11 cellular contexts compared by ENCODE assay signal in genomic region chr5:375336-375920, GRCh38. TPM values are rescaled to one million over a fixed set of nuclear protein-coding genes. Genes with fewer than 3 reads are reported as not detected.
DNase-seq lines count a peak whose midpoint lies in the region; ATAC-seq and TF ChIP-seq lines count a peak whose summit lies in the region.
"Had no signal": no experiment of that assay in that cellular context is flagged by ENCODE, and none has a peak within 500 bp of the region (broad histone marks: within the 10 kb centered on the region; RNA-seq: fewer than 3 reads in every experiment).

No MANE protein-coding gene starts in this region.

- H3K36me3 Mint-ChIP-seq in natural killer cell treated with Interleukin-12 subunit alpha and Interleukin-12 subunit beta and Interleukin-15 and Interleukin-18, amount 100 ng/mL, for 72 hours = no peaks in the 10 kb centered on the region
- H3K36me3 Mint-ChIP-seq in natural killer cell = no peaks in the 10 kb centered on the region
- H3K36me3 Mint-ChIP-seq: memory B cell had no signal

- no peak overlapping the region for H3K4me3 ChIP-seq in upper lobe of right lung

- TF ChIP-seq CTCF in natural killer cell (IDR thresholded peaks at IDR 0.05) (no peak), upper lobe of right lung (IDR thresholded peaks at IDR 0.05) (no peak)

- no peaks in the 10 kb centered on the region for H3K36me3 ChIP-seq in upper lobe of right lung

- H3K9me3 Mint-ChIP-seq in natural killer cell treated with Interleukin-12 subunit alpha and Interleukin-12 subunit beta and Interleukin-15 and Interleukin-18, amount 100 ng/mL, for 72 hours = no peaks in the 10 kb centered on the region
- H3K9me3 Mint-ChIP-seq in natural killer cell = no peaks in the 10 kb centered on the region
- H3K9me3 Mint-ChIP-seq: memory B cell had no signal

- peaks cover 26% of the 10 kb centered on the region for H3K4me1 ChIP-seq in upper lobe of right lung

- peak overlapping the region in 1 of 2 donors; percentile 70 for H3K27ac Mint-ChIP-seq in natural killer cell treated with Interleukin-12 subunit alpha and Interleukin-12 subunit beta and Interleukin-15 and Interleukin-18, amount 100 ng/mL, for 72 hours
- no peak overlapping the region for H3K27ac Mint-ChIP-seq in natural killer cell
- H3K27ac Mint-ChIP-seq: memory B cell had no signal

- H3K9me3 ChIP-seq in upper lobe of right lung = no peaks in the 10 kb centered on the region

- no peak for ATAC-seq in natural killer cell treated with Interleukin-12 subunit alpha and Interleukin-12 subunit beta and Interleukin-15 and Interleukin-18, amount 100 ng/mL, for 72 hours
- ATAC-seq in natural killer cell (no peak), left lobe of liver (no peak), upper lobe of right lung (no peak)

- peaks cover 0 to 9% of the 10 kb centered on the region in 2 donors for H3K27me3 Mint-ChIP-seq in natural killer cell treated with Interleukin-12 subunit alpha and Interleukin-12 subunit beta and Interleukin-15 and Interleukin-18, amount 100 ng/mL, for 72 hours
- H3K27me3 Mint-ChIP-seq in natural killer cell (ENCODE audit: low read depth in 2 of 2) = peaks cover 0 to 13% of the 10 kb centered on the region in 2 donors

- peak overlapping the region; percentile 17 for H3K4me3 Mint-ChIP-seq in natural killer cell treated with Interleukin-12 subunit alpha and Interleukin-12 subunit beta and Interleukin-15 and Interleukin-18, amount 100 ng/mL, for 72 hours
- H3K4me3 Mint-ChIP-seq in natural killer cell = no peak overlapping the region
- H3K4me3 Mint-ChIP-seq: memory B cell had no signal

- intact Hi-C loops in natural killer cell (cut with micrococcal nuclease) (no loop called here), upper lobe of right lung (cut with DNase I) (no loop called here)

- H3K4me1 Mint-ChIP-seq in natural killer cell treated with Interleukin-12 subunit alpha and Interleukin-12 subunit beta and Interleukin-15 and Interleukin-18, amount 100 ng/mL, for 72 hours (ENCODE audit: low read depth in 2 of 2) = peaks cover 29 to 33% of the 10 kb centered on the region in 2 donors
- H3K4me1 Mint-ChIP-seq in natural killer cell = no peaks in the 10 kb centered on the region
- H3K4me1 Mint-ChIP-seq: memory B cell had no signal

- H3K27ac ChIP-seq in upper lobe of right lung = no peak overlapping the region

- peak; percentile 58 for DNase-seq in natural killer cell treated with Interleukin-12 subunit alpha and Interleukin-12 subunit beta and Interleukin-15 and Interleukin-18, amount 100 ng/mL, for 72 hours (ENCODE audit: low spot score)
- no peak for DNase-seq in natural killer cell
- peak; percentile 57 for DNase-seq in activated CD8-positive, alpha-beta memory T cell treated with anti-CD3 and anti-CD28 coated beads, Interleukin-2, amount 50 U/mL, for 48 hours
- peak; percentile 32 for DNase-seq in left lobe of liver (ENCODE audit: low spot score)
- peak; percentile 56 for DNase-seq in upper lobe of right lung
- no peak for DNase-seq in NOMO-1 treated with DMSO at 0.1 percent for 48 hours (lab: John Stamatoyannopoulos, UW; ENCODE audit: unreplicated experiment)
- DNase-seq in NCI-H2196 (lab: John Stamatoyannopoulos, UW; ENCODE audit: unreplicated experiment) = no peak
- DNase-seq in HPDE6-E6E7 (ENCODE audit: extremely low spot score) = no peak
- DNase-seq: C1 segment of cervical spinal cord, NCI-H1930 had no signal

- H3K27me3 ChIP-seq in upper lobe of right lung = no peaks in the 10 kb centered on the region

RNA-seq across cellular contexts. Expression of gene AHRR, which starts 53.9 kb away (rescaled TPM):
- 10 to 100 TPM in 1 of 2 donors, 1 to 10 TPM in 1; 4.1 to 11.0 TPM for total RNA-seq in natural killer cell treated with Interleukin-12 subunit alpha and Interleukin-12 subunit beta and Interleukin-15 and Interleukin-18, amount 100 ng/mL, for 72 hours
- total RNA-seq in natural killer cell (1 to 10 TPM in 2 of 3 donors, under 1 TPM in 1; 0.88 to 1.4 (median 1.2) TPM), left lobe of liver (0.81 TPM), upper lobe of right lung (11.3 TPM)

Comparison
In these comparisons a context has a peak if more than half of its experiments do, and no peak if none do; other contexts are left out.
1. DNase-seq: peak in natural killer cell treated with Interleukin-12 subunit alpha and Interleukin-12 subunit beta and Interleukin-15 and Interleukin-18, amount 100 ng/mL, for 72 hours (single experiment), activated CD8-positive, alpha-beta memory T cell treated with anti-CD3 and anti-CD28 coated beads, Interleukin-2, amount 50 U/mL, for 48 hours (single experiment), left lobe of liver (single experiment) and upper lobe of right lung (single experiment); none in natural killer cell (single experiment), NOMO-1 treated with DMSO at 0.1 percent for 48 hours (single experiment), NCI-H2196 (single experiment) and HPDE6-E6E7 (single experiment).